In the genomic region with DNA sequence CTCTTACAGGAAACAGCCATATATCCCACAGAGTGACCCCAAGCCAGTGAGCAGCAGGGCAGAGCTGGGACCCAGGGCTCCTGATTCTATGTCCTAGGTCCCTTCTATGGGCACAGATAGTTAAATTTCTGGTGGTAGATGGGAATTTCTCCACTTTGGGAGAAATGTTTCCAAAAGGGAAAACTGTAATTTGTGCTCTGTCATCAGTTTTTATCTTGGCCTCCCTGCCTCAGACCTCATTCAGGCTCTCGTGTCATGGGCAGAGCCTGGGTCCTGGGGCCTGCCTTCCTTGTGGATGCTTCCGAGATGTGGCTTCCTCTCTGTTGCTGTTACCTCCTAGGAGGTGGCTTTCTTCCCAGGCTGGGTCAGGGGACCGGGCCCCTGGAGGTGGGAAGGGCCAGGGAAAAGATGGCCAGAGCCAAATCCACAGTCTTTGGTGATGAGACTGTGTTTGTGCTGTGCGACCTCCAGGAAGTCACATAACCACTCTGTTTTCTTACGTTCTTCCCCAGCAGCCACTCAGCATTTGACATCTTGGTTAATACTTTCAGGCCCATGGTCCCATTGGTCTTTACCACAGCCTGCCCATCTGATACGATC, we compare ENCODE assay signal across 19 cellular contexts. TPM values are rescaled to one million over a fixed set of nuclear protein-coding genes. Genes with fewer than 3 reads are reported as not detected.
DNase-seq lines count a peak whose midpoint lies in the region; ATAC-seq and TF ChIP-seq lines count a peak whose summit lies in the region.
"Had no signal": no experiment of that assay in that cellular context is flagged by ENCODE, and none has a peak within 500 bp of the region (broad histone marks: within the 10 kb centered on the region; RNA-seq: fewer than 3 reads in every experiment).

No MANE protein-coding gene starts in this region.

- no peak overlapping the region for H3K4me2 ChIP-seq in GM23248 (ENCODE audit: unreplicated experiment)
- H3K4me2 ChIP-seq: KMS-11 had no signal

- H3K27ac ChIP-seq in tibial artery: peak overlapping the region; percentile 45 to 91
- no peak overlapping the region for H3K27ac ChIP-seq in GM23248
- H3K27ac ChIP-seq: KMS-11, SK-N-MC, vagina had no signal

- H3K79me2 ChIP-seq in GM23248 (ENCODE audit: insufficient read depth): no peaks in the 10 kb centered on the region

- no peaks in the 10 kb centered on the region for H4K20me1 ChIP-seq in GM23248 (ENCODE audit: insufficient read depth)

- 77 to 90% methylated on average over 6 of the region's 6 CpGs for WGBS in GM23248 (ENCODE audit: low coverage in 1 of 2, low lambda C conversion rate in 2 of 2, missing lambda C conversion rate in 2 of 2), 2 experiments

- H2AFZ ChIP-seq in GM23248: no peak overlapping the region

- ATAC-seq in left cardiac atrium: no peak
- ATAC-seq in left ventricle myocardium superior: no peak
- ATAC-seq in GM18858 (IDR thresholded peaks at IDR 0.05; ENCODE audit: unreplicated experiment): no peak
- ATAC-seq in HG03108 (IDR thresholded peaks at IDR 0.05; ENCODE audit: unreplicated experiment): no peak
- ATAC-seq: WTC11 had no signal

- H3K4me1 ChIP-seq in tibial artery: peaks cover 0 to 77% (median 52%) of the 10 kb centered on the region in 4 donors
- H3K4me1 ChIP-seq in GM23248 (ENCODE audit: insufficient read depth): no peaks in the 10 kb centered on the region

- H3K9me3 ChIP-seq in tibial artery (no peaks in the 10 kb centered on the region), GM23248 (ENCODE audit: low read depth) (no peaks in the 10 kb centered on the region)
- H3K9me3 ChIP-seq: vagina had no signal

- H3K4me3 ChIP-seq in astrocyte of the spinal cord (ENCODE audit: low read depth, low read length): no peak overlapping the region
- no peak overlapping the region for H3K4me3 ChIP-seq in tibial artery
- no peak overlapping the region for H3K4me3 ChIP-seq in GM23248
- H3K4me3 ChIP-seq: SK-N-MC, vagina had no signal

- no peak for TF ChIP-seq CTCF in astrocyte of the spinal cord (IDR thresholded peaks at IDR 0.05; ENCODE audit: low read depth, low read length)
- TF ChIP-seq CTCF in tibial artery (IDR thresholded peaks at IDR 0.05): no peak

- H3K9ac ChIP-seq in GM23248: no peak overlapping the region
- H3K9ac ChIP-seq: KMS-11 had no signal

- no peaks in the 10 kb centered on the region for H3F3A ChIP-seq in GM23248 (ENCODE audit: insufficient read depth)

- H3K27me3 ChIP-seq in tibial artery: no peaks in the 10 kb centered on the region
- no peaks in the 10 kb centered on the region for H3K27me3 ChIP-seq in GM23248 (replicated peaks; ENCODE audit: insufficient read depth)
- H3K27me3 ChIP-seq: vagina had no signal

- intact Hi-C loops in left cardiac atrium (cut with DNase I): loop anchor here in 1 of 2 donors (10.0 kb wide), 1 partner anchor 47 kb away; no protein-coding TSS in a partner anchor
- intact Hi-C loops in left ventricle myocardium superior (cut with micrococcal nuclease): loop anchor here (10.0 kb wide), 1 partner anchor 57 kb away; no protein-coding TSS in a partner anchor
- intact Hi-C loops in tibial artery (cut with DNase I; ENCODE audit: low total_unique reads): no loop called here

- in situ Hi-C loops in astrocyte of the spinal cord (cut with HindIII; ENCODE audit: low sequenced_read_pairs): no loop called here
- in situ Hi-C loops in GM23248 (cut with MboI): no loop called here

- H3K36me3 ChIP-seq in tibial artery (peaks cover 23 to 60% (median 43%) of the 10 kb centered on the region in 3 donors), GM23248 (ENCODE audit: low read depth) (no peaks in the 10 kb centered on the region)

- no peaks in the 10 kb centered on the region for H3K9me2 ChIP-seq in GM23248 (ENCODE audit: insufficient read depth)

- DNase-seq in left cardiac atrium: peak; percentile 10
- no peak for DNase-seq in left ventricle myocardium superior
- DNase-seq in astrocyte of the spinal cord (ENCODE audit: low read depth, low spot score): peak; percentile 42
- peak; percentile 51 for DNase-seq in mesenteric fat pad (ENCODE audit: low spot score)
- DNase-seq in tibial artery: peak; percentile 20 to 61
- DNase-seq in GM23248: no peak
- DNase-seq: activated CD4-positive, alpha-beta memory T cell treated with anti-CD3 and anti-CD28 coated beads for 36 hours; amygdala; CD4-positive, alpha-beta T cell; effector CD8-positive, alpha-beta T cell; NCI-H1930; NK-92 treated with Interleukin-12 subunit alpha and Interleukin-12 subunit beta, amount 100 ng/mL, for 24 hours; T-helper 2 cell had no signal

RNA-seq across cellular contexts. Expression of a gene that starts 8.6 kb away (rescaled TPM):
- total RNA-seq in left cardiac atrium (10 to 100 TPM; 43.8 to 88.2 TPM), left ventricle myocardium superior (30.8 TPM), mesenteric fat pad (136 TPM)
- 4.2 and 7.9 TPM in 2 replicates for total RNA-seq in GM23248 (2014; rRNA removed; shearing (Covaris generic))
- polyA plus RNA-seq in GM23248 (2016; fragmentation: Nextera tagmentation; extraction: Ambion mirVana): 3.5 and 4.0 TPM in 2 replicates

Comparison
In these comparisons a context has a peak if more than half of its experiments do, and no peak if none do; other contexts are left out.
1. DNase-seq: peak in left cardiac atrium (single experiment), astrocyte of the spinal cord (single experiment), mesenteric fat pad (single experiment) and tibial artery (2 of 2); none in left ventricle myocardium superior (single experiment) and GM23248 (single experiment).